In genomic region chr2:192394605-192395004, GRCh38 we compare ENCODE assay signal across 29 cellular contexts.
"Had no signal": no experiment of that assay in that cellular context is flagged by ENCODE, and none has a peak within 500 bp of the region (broad histone marks: within the 10 kb centered on the region; RNA-seq: fewer than 3 reads in every experiment).

No MANE protein-coding gene starts in this region.

- H3K27ac ChIP-seq: left lung, lower lobe of right lung, ovary, prostate gland, sigmoid colon, tibial nerve, uterus had no signal

- H3K36me3 ChIP-seq: left lung, lower lobe of right lung, ovary, prostate gland, sigmoid colon, tibial nerve, uterus had no signal

- DNase-seq: hippocampal formation; kidney; left colon; left lung; lower lobe of right lung; mammary epithelial cell; mesendoderm; naive B cell; natural killer cell; ovary; posterior cingulate gyrus; retina; right cardiac atrium; sigmoid colon; stimulated activated CD4-positive, alpha-beta T cell treated with anti-CD3 and anti-CD28 coated beads, Interleukin-1b, Interleukin-23, amount 100 ng/mL, for 48 hours; stimulated activated CD4-positive, alpha-beta T cell treated with anti-CD3 and anti-CD28 coated beads, Interleukin-2, amount 100 ng/mL, for 48 hours; stimulated activated CD4-positive, alpha-beta T cell treated with anti-CD3 and anti-CD28 coated beads, Interleukin-4, amount 100 ng/mL, for 4 hours; stimulated activated CD8-positive, alpha-beta memory T cell treated with anti-CD3 and anti-CD28 coated beads, Interleukin-4, amount 100 ng/mL, for 48 hours; stimulated activated naive CD4-positive, alpha-beta T cell treated with Interleukin-2 at 50 U/mL for 16 hours; stimulated activated naive CD8-positive, alpha-beta T cell treated with anti-CD3 and anti-CD28 coated beads, Interleukin-15, amount 100 ng/mL, for 72 hours; substantia nigra; uterus had no signal

- H3K9me3 Mint-ChIP-seq: type B pancreatic cell had no signal

- H3K9me3 ChIP-seq: lower lobe of right lung, ovary, prostate gland, sigmoid colon, uterus had no signal

- H3K27ac Mint-ChIP-seq: mesothelial cell of epicardium; naive B cell; natural killer cell; stimulated activated memory B cell treated with anti-CD40 and anti-IgM and Interleukin-4, amounts not matched to agents 10 μg/mL and 1 μg/mL and 100 μg/mL, for 72 hours; stimulated activated naive CD8-positive, alpha-beta T cell treated with anti-CD3 and anti-CD28 coated beads, Interleukin-15, amount 100 ng/mL, for 72 hours; type B pancreatic cell had no signal

- H3K27me3 ChIP-seq: left lung, ovary, sigmoid colon, tibial nerve, uterus had no signal

- H3K27me3 Mint-ChIP-seq: naive B cell; stimulated activated memory B cell treated with anti-CD40 and anti-IgM and Interleukin-4, amounts not matched to agents 10 μg/mL and 1 μg/mL and 100 μg/mL, for 72 hours; stimulated activated naive CD8-positive, alpha-beta T cell treated with anti-CD3 and anti-CD28 coated beads, Interleukin-15, amount 100 ng/mL, for 72 hours; type B pancreatic cell had no signal

- H3K4me2 ChIP-seq: smooth muscle cell had no signal

- ATAC-seq: left colon; left lung; lower lobe of right lung; natural killer cell; right cardiac atrium; stimulated activated memory B cell treated with anti-CD40 and anti-IgM and Interleukin-4, amounts not matched to agents 10 μg/mL and 1 μg/mL and 100 μg/mL, for 72 hours; stimulated activated naive CD8-positive, alpha-beta T cell treated with anti-CD3 and anti-CD28 coated beads, Interleukin-15, amount 100 ng/mL, for 72 hours had no signal

- H3K4me3 ChIP-seq: left lung, lower lobe of right lung, ovary, prostate gland, sigmoid colon, smooth muscle cell, tibial nerve, uterus had no signal

- H3K36me3 Mint-ChIP-seq: naive B cell; stimulated activated memory B cell treated with anti-CD40 and anti-IgM and Interleukin-4, amounts not matched to agents 10 μg/mL and 1 μg/mL and 100 μg/mL, for 72 hours; type B pancreatic cell had no signal

- H3K4me1 Mint-ChIP-seq: mesothelial cell of epicardium; naive B cell; natural killer cell; stimulated activated memory B cell treated with anti-CD40 and anti-IgM and Interleukin-4, amounts not matched to agents 10 μg/mL and 1 μg/mL and 100 μg/mL, for 72 hours; stimulated activated naive CD8-positive, alpha-beta T cell treated with anti-CD3 and anti-CD28 coated beads, Interleukin-15, amount 100 ng/mL, for 72 hours had no signal

- H3K4me3 Mint-ChIP-seq: mesothelial cell of epicardium; naive B cell; natural killer cell; stimulated activated memory B cell treated with anti-CD40 and anti-IgM and Interleukin-4, amounts not matched to agents 10 μg/mL and 1 μg/mL and 100 μg/mL, for 72 hours; stimulated activated naive CD8-positive, alpha-beta T cell treated with anti-CD3 and anti-CD28 coated beads, Interleukin-15, amount 100 ng/mL, for 72 hours; type B pancreatic cell had no signal

- H3K4me1 ChIP-seq: left lung, lower lobe of right lung, prostate gland, sigmoid colon, tibial nerve, uterus had no signal

- FAIRE-seq: islet of Langerhans, kidney had no signal
